8 cellular contexts compared by ENCODE assay signal in genomic region chr16:56450901-56451752, GRCh38. TPM values are rescaled to one million over a fixed set of nuclear protein-coding genes. Genes with fewer than 3 reads are reported as not detected.
A peak's percentile ranks its signal among the peaks of the same experiment; 100 is the strongest.
DNase-seq lines count a peak whose midpoint lies in the region; ATAC-seq, FAIRE-seq and TF ChIP-seq lines count a peak whose summit lies in the region.

Gene NUDT21, minus strand, starts transcription at chr16:56451332. Its CDS starts 130 bp downstream, at chr16:56451202.
Gene OGFOD1, plus strand, starts transcription at chr16:56451554. Its CDS starts 59 bp downstream, at chr16:56451613.

- CTCF ChIA-PET in AG04450 (lab: Charles Lee) = interaction anchor here (1.2 to 1.4 kb wide), 3 partner anchors 95 to 251 kb away, joined by 3 to 6 read pairs (median 5); no protein-coding TSS in a partner anchor
- CTCF ChIA-PET in WTC11 (lab: Charles Lee) = interaction anchor here (0.6 to 1.4 kb wide), 9 partner anchors 9 to 277 kb away, joined by 3 to 13 read pairs (median 4); no protein-coding TSS in a partner anchor

- H3K36me3 Mint-ChIP-seq in WTC11 = peaks cover 37% of the 10 kb centered on the region

- H3K27ac Mint-ChIP-seq in WTC11 = peak within 1 kb of the TSS; percentile 95

- peaks cover 20% of the 10 kb centered on the region for H3K4me1 Mint-ChIP-seq in WTC11

- H3K27ac ChIP-seq in AG04450 (ENCODE audit: low read depth, low read length) (peak within 1 kb of the TSS; percentile 84), small intestine (ENCODE audit: low read depth in 1 of 2, low read length in 1 of 2) (peak within 1 kb of the TSS; percentile 89 to 94)

- POLR2A ChIA-PET in AG04450 (lab: Yijun Ruan, JAX) (interaction anchor here (1.0 kb wide), 5 partner anchors 9 to 174 kb away, joined by 3 to 6 read pairs (median 4); partner anchors contain the start of gene MT1E), WTC11 (lab: Charles Lee) (interaction anchor here (0.6 to 1.8 kb wide), 5 partner anchors 8 to 250 kb away, joined by 3 to 6 read pairs (median 5); no protein-coding TSS in a partner anchor)

- 0 out of 2 replicates have a peak, but pooled peaks have one; percentile 2 for TF ChIP-seq CTCF in AG04450 (IDR thresholded peaks at IDR 0.05; ENCODE audit: low read depth, low read length)
- no peak for TF ChIP-seq CTCF in WTC11 (IDR thresholded peaks at IDR 0.05)
- no peak for TF ChIP-seq CTCF in cardiac fibroblast (IDR thresholded peaks at IDR 0.05; ENCODE audit: low read depth, low read length)

- H3K27me3 ChIP-seq in AG04450 (ENCODE audit: control insufficient read depth, insufficient read depth, low read length) (no peaks in the 10 kb centered on the region), small intestine (ENCODE audit: control insufficient read depth in 2 of 2, insufficient read depth in 2 of 2, low read length in 2 of 2) (no peaks in the 10 kb centered on the region)

- WGBS in small intestine, 3 donors = 0% methylated on average over 59 to 61 of the region's 61 CpGs

- ATAC-seq in GM18909 (IDR thresholded peaks at IDR 0.05; ENCODE audit: poor library complexity, unreplicated experiment) (peak; percentile 98), HG03175 (IDR thresholded peaks at IDR 0.05; ENCODE audit: unreplicated experiment) (peak; percentile 97), WTC11 (peak; percentile 99)

- H3K4me3 ChIP-seq in AG04450 (ENCODE audit: low read depth, low read length) = peak within 1 kb of the TSS; percentile 87
- H3K4me3 ChIP-seq in cardiac fibroblast (replicated peaks in 1 of 2; ENCODE audit: low read depth in 2 of 2, low read length in 2 of 2) = peak within 1 kb of the TSS; percentile 92 to 95
- H3K4me3 ChIP-seq in small intestine (ENCODE audit: low read depth in 1 of 2, low read length in 2 of 2) = peak within 1 kb of the TSS; percentile 75 to 96

- no peaks in the 10 kb centered on the region for H3K27me3 Mint-ChIP-seq in WTC11 (ENCODE audit: low read depth)

- H3K9me3 ChIP-seq in AG04450 (ENCODE audit: control insufficient read depth, insufficient read depth, low read length) (no peaks in the 10 kb centered on the region; the same call in 1 of the 2 replicates), small intestine (ENCODE audit: control insufficient read depth, low read depth) (no peaks in the 10 kb centered on the region)

- peak within 1 kb of the TSS; percentile 97 for H3K4me3 Mint-ChIP-seq in WTC11

- DNase-seq in AG04450 (ENCODE audit: low read depth, low spot score) = peak; percentile 93
- peak; percentile 97 for DNase-seq in NCI-H226
- DNase-seq in WTC11 (ENCODE audit: low spot score) = peak; percentile 92
- peak; percentile 98 for DNase-seq in cardiac fibroblast (ENCODE audit: low read depth in 2 of 2)
- DNase-seq in iPS-NIHi11 (ENCODE audit: low spot score) = peak; percentile 99
- peak; percentile 99 for DNase-seq in small intestine

- FAIRE-seq in small intestine (lab: Jason Lieb, UNC) = peak; percentile 86

- H3K36me3 ChIP-seq in small intestine (ENCODE audit: control insufficient read depth in 2 of 2, insufficient read depth in 2 of 2, low read length in 2 of 2) = peaks cover 0 to 3% of the 10 kb centered on the region in 2 donors

- H3K4me1 ChIP-seq in small intestine (ENCODE audit: control insufficient read depth in 2 of 2, insufficient read depth in 1 of 2, low read depth in 1 of 2, low read length in 1 of 2) = peaks cover 4 to 17% of the 10 kb centered on the region in 2 donors

- H3K9me3 Mint-ChIP-seq in WTC11 = no peaks in the 10 kb centered on the region

TF ChIP-seq in WTC11, 78 proteins besides CTCF, POLR2A, EP300 and RAD21:
- TF ChIP-seq ZNF425 (CRISPR knock-in tag; conservative IDR thresholded peaks at IDR 0.05) = no peak
- TF ChIP-seq NFYB (CRISPR knock-in tag; conservative IDR thresholded peaks at IDR 0.05; ENCODE audit: low read depth) = peak; percentile 88
- 0 out of 2 replicates have a peak, but pooled peaks have one; percentile 17 for TF ChIP-seq ETV6 (CRISPR knock-in tag; IDR thresholded peaks at IDR 0.05)
- no peak for TF ChIP-seq GRHL2 (CRISPR knock-in tag; IDR thresholded peaks at IDR 0.05; ENCODE audit: insufficient replicate concordance, severe bottlenecking)
- no peak for TF ChIP-seq ATF3 (CRISPR knock-in tag; conservative IDR thresholded peaks at IDR 0.05)
- peak; percentile 61; the same call in 1 of the 2 replicates for TF ChIP-seq FOXK1 (CRISPR knock-in tag; IDR thresholded peaks at IDR 0.05)
- peak; percentile 83 for TF ChIP-seq GABPB1 (CRISPR knock-in tag; IDR thresholded peaks at IDR 0.05)
- TF ChIP-seq SP1 (CRISPR knock-in tag; conservative IDR thresholded peaks at IDR 0.05) = peak; percentile 74

RNA-seq across cellular contexts. Expression of gene NUDT21, which starts in this region (rescaled TPM):
- polyA plus RNA-seq in AG04450 (2011; rRNA removed) (111 and 124 TPM in 2 replicates), small intestine (10 to 100 TPM; 27.5 to 52.4 (median 49.6) TPM)
- 67.0 and 75.7 TPM in 2 replicates for polyA minus RNA-seq in AG04450 (2011; rRNA and poly(A)+ RNA removed)
- total RNA-seq in WTC11 (2021) = 247 to 263 TPM (median 259 TPM) in 3 replicates

RNA-seq across cellular contexts. Expression of gene OGFOD1, which starts in this region (rescaled TPM):
- 65.5 and 89.0 TPM in 2 replicates for polyA plus RNA-seq in AG04450 (2011; rRNA removed)
- polyA minus RNA-seq in AG04450 (2011; rRNA and poly(A)+ RNA removed) = 58.3 and 69.8 TPM in 2 replicates
- 50.5 to 52.2 TPM (median 50.7 TPM) in 3 replicates for total RNA-seq in WTC11 (2021)
- 10 to 100 TPM in 1 of 3 donors, 1 to 10 TPM in 2; 5.9 to 16.9 (median 7.2) TPM for polyA plus RNA-seq in small intestine

Comparison
In these comparisons a context has a peak if more than half of its experiments do, and no peak if none do; other contexts are left out.
1. Peak in every context shown above with its lines: DNase-seq, ATAC-seq, H3K4me3 ChIP-seq and H3K27ac ChIP-seq.